Comparison of ENCODE assay signal across 1 cellular context in genomic region chr1:82317671-82318070, GRCh38.
TF ChIP-seq lines count a peak whose summit lies in the region.

No MANE protein-coding gene starts in this region.

TF ChIP-seq in GM23338, 12 proteins besides CTCF, POLR2A, EP300 and RAD21 (continued from another document):
- TF ChIP-seq, protein P1, sequence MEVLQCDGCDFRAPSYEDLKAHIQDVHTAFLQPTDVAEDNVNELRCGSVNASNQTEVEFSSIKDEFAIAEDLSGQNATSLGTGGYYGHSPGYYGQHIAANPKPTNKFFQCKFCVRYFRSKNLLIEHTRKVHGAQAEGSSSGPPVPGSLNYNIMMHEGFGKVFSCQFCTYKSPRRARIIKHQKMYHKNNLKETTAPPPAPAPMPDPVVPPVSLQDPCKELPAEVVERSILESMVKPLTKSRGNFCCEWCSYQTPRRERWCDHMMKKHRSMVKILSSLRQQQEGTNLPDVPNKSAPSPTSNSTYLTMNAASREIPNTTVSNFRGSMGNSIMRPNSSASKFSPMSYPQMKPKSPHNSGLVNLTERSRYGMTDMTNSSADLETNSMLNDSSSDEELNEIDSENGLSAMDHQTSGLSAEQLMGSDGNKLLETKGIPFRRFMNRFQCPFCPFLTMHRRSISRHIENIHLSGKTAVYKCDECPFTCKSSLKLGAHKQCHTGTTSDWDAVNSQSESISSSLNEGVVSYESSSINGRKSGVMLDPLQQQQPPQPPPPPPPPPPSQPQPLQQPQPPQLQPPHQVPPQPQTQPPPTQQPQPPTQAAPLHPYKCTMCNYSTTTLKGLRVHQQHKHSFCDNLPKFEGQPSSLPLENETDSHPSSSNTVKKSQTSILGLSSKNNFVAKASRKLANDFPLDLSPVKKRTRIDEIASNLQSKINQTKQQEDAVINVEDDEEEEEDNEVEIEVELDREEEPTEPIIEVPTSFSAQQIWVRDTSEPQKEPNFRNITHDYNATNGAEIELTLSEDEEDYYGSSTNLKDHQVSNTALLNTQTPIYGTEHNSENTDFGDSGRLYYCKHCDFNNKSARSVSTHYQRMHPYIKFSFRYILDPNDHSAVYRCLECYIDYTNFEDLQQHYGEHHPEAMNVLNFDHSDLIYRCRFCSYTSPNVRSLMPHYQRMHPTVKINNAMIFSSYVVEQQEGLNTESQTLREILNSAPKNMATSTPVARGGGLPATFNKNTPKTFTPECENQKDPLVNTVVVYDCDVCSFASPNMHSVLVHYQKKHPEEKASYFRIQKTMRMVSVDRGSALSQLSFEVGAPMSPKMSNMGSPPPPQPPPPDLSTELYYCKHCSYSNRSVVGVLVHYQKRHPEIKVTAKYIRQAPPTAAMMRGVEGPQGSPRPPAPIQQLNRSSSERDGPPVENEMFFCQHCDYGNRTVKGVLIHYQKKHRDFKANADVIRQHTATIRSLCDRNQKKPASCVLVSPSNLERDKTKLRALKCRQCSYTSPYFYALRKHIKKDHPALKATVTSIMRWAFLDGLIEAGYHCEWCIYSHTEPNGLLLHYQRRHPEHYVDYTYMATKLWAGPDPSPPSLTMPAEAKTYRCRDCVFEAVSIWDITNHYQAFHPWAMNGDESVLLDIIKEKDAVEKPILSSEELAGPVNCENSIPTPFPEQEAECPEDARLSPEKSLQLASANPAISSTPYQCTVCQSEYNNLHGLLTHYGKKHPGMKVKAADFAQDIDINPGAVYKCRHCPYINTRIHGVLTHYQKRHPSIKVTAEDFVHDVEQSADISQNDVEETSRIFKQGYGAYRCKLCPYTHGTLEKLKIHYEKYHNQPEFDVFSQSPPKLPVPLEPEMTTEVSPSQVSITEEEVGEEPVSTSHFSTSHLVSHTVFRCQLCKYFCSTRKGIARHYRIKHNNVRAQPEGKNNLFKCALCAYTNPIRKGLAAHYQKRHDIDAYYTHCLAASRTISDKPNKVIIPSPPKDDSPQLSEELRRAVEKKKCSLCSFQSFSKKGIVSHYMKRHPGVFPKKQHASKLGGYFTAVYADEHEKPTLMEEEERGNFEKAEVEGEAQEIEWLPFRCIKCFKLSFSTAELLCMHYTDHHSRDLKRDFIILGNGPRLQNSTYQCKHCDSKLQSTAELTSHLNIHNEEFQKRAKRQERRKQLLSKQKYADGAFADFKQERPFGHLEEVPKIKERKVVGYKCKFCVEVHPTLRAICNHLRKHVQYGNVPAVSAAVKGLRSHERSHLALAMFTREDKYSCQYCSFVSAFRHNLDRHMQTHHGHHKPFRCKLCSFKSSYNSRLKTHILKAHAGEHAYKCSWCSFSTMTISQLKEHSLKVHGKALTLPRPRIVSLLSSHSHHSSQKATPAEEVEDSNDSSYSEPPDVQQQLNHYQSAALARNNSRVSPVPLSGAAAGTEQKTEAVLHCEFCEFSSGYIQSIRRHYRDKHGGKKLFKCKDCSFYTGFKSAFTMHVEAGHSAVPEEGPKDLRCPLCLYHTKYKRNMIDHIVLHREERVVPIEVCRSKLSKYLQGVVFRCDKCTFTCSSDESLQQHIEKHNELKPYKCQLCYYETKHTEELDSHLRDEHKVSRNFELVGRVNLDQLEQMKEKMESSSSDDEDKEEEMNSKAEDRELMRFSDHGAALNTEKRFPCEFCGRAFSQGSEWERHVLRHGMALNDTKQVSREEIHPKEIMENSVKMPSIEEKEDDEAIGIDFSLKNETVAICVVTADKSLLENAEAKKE (CRISPR knock-in tag; IDR thresholded peaks at IDR 0.05): no peak
- no peak for TF ChIP-seq ZNF114 (CRISPR knock-in tag; IDR thresholded peaks at IDR 0.05)
- no peak for TF ChIP-seq EZH2 (IDR thresholded peaks at IDR 0.05; ENCODE audit: low read depth, unreplicated experiment)
- no peak for TF ChIP-seq STAT1 (IDR thresholded peaks at IDR 0.05; ENCODE audit: unreplicated experiment)
- no peak for TF ChIP-seq ETS1 (IDR thresholded peaks at IDR 0.05)
- no peak for TF ChIP-seq JUNB (IDR thresholded peaks at IDR 0.05; ENCODE audit: unreplicated experiment)
- TF ChIP-seq NANOG (IDR thresholded peaks at IDR 0.05; ENCODE audit: borderline replicate concordance): no peak
- TF ChIP-seq EZH2phosphoT487 (IDR thresholded peaks at IDR 0.05; ENCODE audit: unreplicated experiment): no peak
- no peak for TF ChIP-seq ZNF331 (CRISPR knock-in tag; IDR thresholded peaks at IDR 0.05; ENCODE audit: low read depth)
- no peak for TF ChIP-seq POLR2AphosphoS5 (IDR thresholded peaks at IDR 0.05; ENCODE audit: low read depth)
- no peak for TF ChIP-seq CREB1 (CRISPR knock-in tag; IDR thresholded peaks at IDR 0.05; ENCODE audit: low read depth)
